In genomic region chr12:121226871-121227270, GRCh38 we compare ENCODE assay signal across 8 cellular contexts. TPM values are rescaled to one million over a fixed set of nuclear protein-coding genes. Genes with fewer than 3 reads are reported as not detected.
DNase-seq lines count a peak whose midpoint lies in the region; ATAC-seq and TF ChIP-seq lines count a peak whose summit lies in the region.
"Not testable (repeated sequence)": the region's sequence is repeated elsewhere in the genome, so short reads cannot be mapped to it uniquely, and the experiment has no call there.

No MANE protein-coding gene starts in this region.

- not testable (repeated sequence) for H3K4me3 Mint-ChIP-seq in CD4-positive, CD25-positive, alpha-beta regulatory T cell; activated CD4-positive, alpha-beta memory T cell treated with anti-CD3 and anti-CD28 coated beads, Interleukin-2, amount 10 ng/mL, durations not matched to agents 7 days and 5 days; mesothelial cell of epicardium; stimulated activated memory B cell treated with anti-CD40 and anti-IgM and Interleukin-4, amounts not matched to agents 10 μg/mL and 1 μg/mL and 100 μg/mL, for 72 hours

- H3K4me1 ChIP-seq in CD4-positive, CD25-positive, alpha-beta regulatory T cell (ENCODE audit: control insufficient read depth, insufficient read depth, low read length, poor library complexity, severe bottlenecking), result peaks cover 33% of the 10 kb centered on the region
- peaks cover 33% of the 10 kb centered on the region for H3K4me1 ChIP-seq in OCI-LY1 (ENCODE audit: insufficient read depth, low read length, severe bottlenecking)
- not testable (repeated sequence) for H3K4me1 ChIP-seq in esophagus (ENCODE audit: control insufficient read depth in 2 of 2, insufficient read depth in 2 of 2, low read length in 1 of 2)

- H2AFZ ChIP-seq in OCI-LY1 (ENCODE audit: low read length), result not testable (repeated sequence)

- peaks cover 10 to 49% (median 30%) of the 10 kb centered on the region in 4 donors for H3K4me1 Mint-ChIP-seq in CD4-positive, CD25-positive, alpha-beta regulatory T cell
- peaks cover 70% of the 10 kb centered on the region for H3K4me1 Mint-ChIP-seq in activated CD4-positive, alpha-beta memory T cell treated with anti-CD3 and anti-CD28 coated beads, Interleukin-2, amount 10 ng/mL, durations not matched to agents 7 days and 5 days
- H3K4me1 Mint-ChIP-seq in mesothelial cell of epicardium, result not testable (repeated sequence)
- H3K4me1 Mint-ChIP-seq in stimulated activated memory B cell treated with anti-CD40 and anti-IgM and Interleukin-4, amounts not matched to agents 10 μg/mL and 1 μg/mL and 100 μg/mL, for 72 hours, result peaks cover 53% of the 10 kb centered on the region

- ATAC-seq in CD4-positive, CD25-positive, alpha-beta regulatory T cell (ENCODE audit: low read depth in 2 of 2); stimulated activated memory B cell treated with anti-CD40 and anti-IgM and Interleukin-4, amounts not matched to agents 10 μg/mL and 1 μg/mL and 100 μg/mL, for 72 hours: not testable (repeated sequence)
- ATAC-seq in GM18907 (IDR thresholded peaks at IDR 0.05; ENCODE audit: unreplicated experiment) (peak; percentile 4), HG02759 (IDR thresholded peaks at IDR 0.05; ENCODE audit: unreplicated experiment) (peak; percentile 7)

- H3K27ac Mint-ChIP-seq in CD4-positive, CD25-positive, alpha-beta regulatory T cell, result peak overlapping the region; percentile 31 to 82 (median 52)
- H3K27ac Mint-ChIP-seq in activated CD4-positive, alpha-beta memory T cell treated with anti-CD3 and anti-CD28 coated beads, Interleukin-2, amount 10 ng/mL, durations not matched to agents 7 days and 5 days, result peak overlapping the region; percentile 95
- peak overlapping the region; percentile 93 for H3K27ac Mint-ChIP-seq in mesothelial cell of epicardium
- H3K27ac Mint-ChIP-seq in stimulated activated memory B cell treated with anti-CD40 and anti-IgM and Interleukin-4, amounts not matched to agents 10 μg/mL and 1 μg/mL and 100 μg/mL, for 72 hours, result peak overlapping the region; percentile 86

- H3K27ac ChIP-seq in CD4-positive, CD25-positive, alpha-beta regulatory T cell (ENCODE audit: insufficient read depth, low read length, poor library complexity, severe bottlenecking), result not testable (repeated sequence)
- H3K27ac ChIP-seq in OCI-LY1 (ENCODE audit: low read depth, low read length, poor library complexity, severe bottlenecking) (peak overlapping the region; percentile 89), esophagus (ENCODE audit: low read depth in 2 of 2, low read length in 1 of 2) (peak overlapping the region; percentile 53 to 63)

- 93 to 95% methylated on average over 8 of the region's 8 CpGs for WGBS in esophagus, 2 donors

- not testable (repeated sequence) for H4K20me1 ChIP-seq in OCI-LY1 (ENCODE audit: insufficient read depth, low read length)

- DNase-seq in CD4-positive, CD25-positive, alpha-beta regulatory T cell; activated CD4-positive, alpha-beta memory T cell treated with anti-CD3 and anti-CD28 coated beads, Interleukin-2, amount 10 ng/mL, durations not matched to agents 7 days and 5 days; mesothelial cell of epicardium (ENCODE audit: low spot score in 2 of 2, unreplicated experiment in 2 of 2): not testable (repeated sequence)

- not testable (repeated sequence) for H3K27me3 ChIP-seq in CD4-positive, CD25-positive, alpha-beta regulatory T cell (ENCODE audit: control insufficient read depth, insufficient read depth, low read length); OCI-LY1 (ENCODE audit: insufficient read depth, low read length); esophagus (ENCODE audit: control insufficient read depth in 1 of 2, insufficient read depth in 2 of 2, low read length in 2 of 2)

- H3K4me3 ChIP-seq in CD4-positive, CD25-positive, alpha-beta regulatory T cell (ENCODE audit: low read depth, low read length); esophagus (ENCODE audit: low read depth in 1 of 2, low read length in 2 of 2): not testable (repeated sequence)
- peak overlapping the region; percentile 21 for H3K4me3 ChIP-seq in OCI-LY1 (ENCODE audit: low read depth, low read length, poor library complexity, severe bottlenecking)

- POLR2A ChIA-PET in activated CD4-positive, alpha-beta memory T cell treated with anti-CD3 and anti-CD28 coated beads, Interleukin-2, amount 10 ng/mL, durations not matched to agents 7 days and 5 days (lab: Charles Lee), result interaction anchor here (1.6 kb wide), 1 partner anchor 16 kb away, joined by 6 read pairs; no protein-coding TSS in a partner anchor

- CTCF ChIA-PET in activated CD4-positive, alpha-beta memory T cell treated with anti-CD3 and anti-CD28 coated beads, Interleukin-2, amount 10 ng/mL, durations not matched to agents 7 days and 5 days (lab: Charles Lee), result not testable (repeated sequence)

- H3K9ac ChIP-seq in OCI-LY1 (ENCODE audit: low read length), result peak overlapping the region; percentile 30; the same call in 1 of the 2 replicates

- H3K79me2 ChIP-seq in OCI-LY1 (ENCODE audit: insufficient read depth, low read length), result not testable (repeated sequence)

- TF ChIP-seq CTCF in OCI-LY1 (IDR thresholded peaks at IDR 0.05; ENCODE audit: low read length); mesothelial cell of epicardium (IDR thresholded peaks at IDR 0.05; ENCODE audit: unreplicated experiment): not testable (repeated sequence)

- not testable (repeated sequence) for H3K9me3 Mint-ChIP-seq in CD4-positive, CD25-positive, alpha-beta regulatory T cell; activated CD4-positive, alpha-beta memory T cell treated with anti-CD3 and anti-CD28 coated beads, Interleukin-2, amount 10 ng/mL, durations not matched to agents 7 days and 5 days; mesothelial cell of epicardium; stimulated activated memory B cell treated with anti-CD40 and anti-IgM and Interleukin-4, amounts not matched to agents 10 μg/mL and 1 μg/mL and 100 μg/mL, for 72 hours

- peak overlapping the region; percentile 53 for H3K4me2 ChIP-seq in OCI-LY1 (ENCODE audit: low read length)

- H3F3A ChIP-seq in OCI-LY1 (ENCODE audit: insufficient read depth, low read length), result not testable (repeated sequence)

- not testable (repeated sequence) for H3K27me3 Mint-ChIP-seq in CD4-positive, CD25-positive, alpha-beta regulatory T cell; activated CD4-positive, alpha-beta memory T cell treated with anti-CD3 and anti-CD28 coated beads, Interleukin-2, amount 10 ng/mL, durations not matched to agents 7 days and 5 days; mesothelial cell of epicardium (ENCODE audit: low read depth); stimulated activated memory B cell treated with anti-CD40 and anti-IgM and Interleukin-4, amounts not matched to agents 10 μg/mL and 1 μg/mL and 100 μg/mL, for 72 hours

- H3K36me3 ChIP-seq in CD4-positive, CD25-positive, alpha-beta regulatory T cell (ENCODE audit: control insufficient read depth, insufficient read depth, low read length), result peaks cover 20% of the 10 kb centered on the region
- peaks cover 15% of the 10 kb centered on the region; the same call in 1 of the 2 replicates for H3K36me3 ChIP-seq in OCI-LY1 (ENCODE audit: insufficient read depth, low read length)
- H3K36me3 ChIP-seq in esophagus (ENCODE audit: control insufficient read depth in 2 of 2, insufficient read depth in 2 of 2, low read length in 1 of 2), result peaks cover 0 to 12% of the 10 kb centered on the region in 2 donors

- H3K9me3 ChIP-seq in CD4-positive, CD25-positive, alpha-beta regulatory T cell (ENCODE audit: control insufficient read depth in 2 of 2, low read length in 2 of 2); OCI-LY1 (ENCODE audit: low read length); esophagus (ENCODE audit: control insufficient read depth in 2 of 2, insufficient read depth in 1 of 2, low read depth in 1 of 2, low read length in 1 of 2): not testable (repeated sequence)

- not testable (repeated sequence) for H3K9me2 ChIP-seq in OCI-LY1 (ENCODE audit: low read depth, low read length)

- H3K36me3 Mint-ChIP-seq in CD4-positive, CD25-positive, alpha-beta regulatory T cell, result peaks cover 12% of the 10 kb centered on the region
- H3K36me3 Mint-ChIP-seq in activated CD4-positive, alpha-beta memory T cell treated with anti-CD3 and anti-CD28 coated beads, Interleukin-2, amount 10 ng/mL, durations not matched to agents 7 days and 5 days (ENCODE audit: low read depth), result peaks cover 78% of the 10 kb centered on the region
- peaks cover 12% of the 10 kb centered on the region for H3K36me3 Mint-ChIP-seq in mesothelial cell of epicardium
- H3K36me3 Mint-ChIP-seq in stimulated activated memory B cell treated with anti-CD40 and anti-IgM and Interleukin-4, amounts not matched to agents 10 μg/mL and 1 μg/mL and 100 μg/mL, for 72 hours, result peaks cover 19% of the 10 kb centered on the region

RNA-seq across cellular contexts. Expression of gene P2RX4, which starts 16.9 kb away (rescaled TPM):
- total RNA-seq in CD4-positive, CD25-positive, alpha-beta regulatory T cell, result 38.1 TPM
- 10 to 100 TPM; 27.8 to 33.7 (median 28.4) TPM for polyA plus RNA-seq in CD4-positive, CD25-positive, alpha-beta regulatory T cell
- 100 to 1,000 TPM; 117 to 125 TPM for total RNA-seq in activated CD4-positive, alpha-beta memory T cell treated with anti-CD3 and anti-CD28 coated beads, Interleukin-2, amount 10 ng/mL, durations not matched to agents 7 days and 5 days
- polyA plus RNA-seq in esophagus, result 1 to 10 TPM; 5.0 to 5.4 TPM
- 19.3 to 25.6 TPM (median 23.4 TPM) in 3 replicates for total RNA-seq in mesothelial cell of epicardium
